In the genomic region with DNA sequence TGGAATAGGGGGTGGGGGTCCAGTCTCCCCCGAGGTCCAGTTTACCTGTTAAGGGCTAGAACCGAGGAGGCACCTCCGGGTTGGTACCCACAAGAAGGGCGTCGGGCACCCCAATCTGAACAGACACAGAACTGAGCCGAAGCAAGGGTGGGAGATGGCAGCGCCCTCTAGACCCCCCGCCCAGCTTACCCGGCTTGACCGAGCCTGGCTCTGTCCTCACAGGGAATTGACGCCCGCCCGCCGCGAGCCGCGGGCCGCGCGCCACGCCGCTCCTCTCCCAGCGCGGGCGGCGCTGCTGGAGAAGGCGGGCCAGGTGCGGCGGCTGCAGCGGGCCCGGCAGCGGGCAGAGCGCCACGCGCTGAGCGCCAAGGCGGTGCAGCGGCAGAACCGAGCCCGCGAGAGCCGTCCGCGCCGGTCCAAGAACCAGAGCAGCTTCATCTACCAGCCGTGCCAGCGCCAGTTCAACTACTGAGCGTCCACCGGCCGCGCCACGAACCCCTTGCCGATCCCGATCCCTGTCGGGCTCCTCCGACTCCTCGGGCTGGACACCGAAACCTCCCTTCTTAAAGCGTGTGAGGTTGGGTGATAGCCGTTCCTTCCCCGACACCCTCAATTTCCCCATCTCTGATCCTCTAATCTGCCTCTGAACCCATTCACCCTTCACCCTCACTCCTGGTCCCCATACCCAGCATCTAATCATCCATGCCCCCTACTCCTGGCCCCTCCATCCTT, we compare ENCODE assay signal across 8 cellular contexts. TPM values are rescaled to one million over a fixed set of nuclear protein-coding genes. Genes with fewer than 3 reads are reported as not detected.
DNase-seq lines count a peak whose midpoint lies in the region; ATAC-seq and TF ChIP-seq lines count a peak whose summit lies in the region.

No MANE protein-coding gene starts in this region.

- TF ChIP-seq POLR2A in vagina (IDR thresholded peaks at IDR 0.05) = no peak

- H2AFZ ChIP-seq in neuron (ENCODE audit: low read depth, low read length) = peak overlapping the region; percentile 84

- peak; percentile 36 for ATAC-seq in HG02763 (IDR thresholded peaks at IDR 0.05; ENCODE audit: unreplicated experiment)

- peak overlapping the region; percentile 89 for H3K27ac ChIP-seq in vagina

- H3K9me3 ChIP-seq in neuron (ENCODE audit: low read length) (no peaks in the 10 kb centered on the region), vagina (no peaks in the 10 kb centered on the region)

- H3K36me3 ChIP-seq in neuron (ENCODE audit: insufficient read depth, low read length) (peaks cover 28% of the 10 kb centered on the region), vagina (peaks cover 0 to 10% of the 10 kb centered on the region in 2 donors)

- H3K4me3 ChIP-seq in GM12864 (ENCODE audit: low read depth, low read length) (peak overlapping the region; percentile 76), foreskin fibroblast (ENCODE audit: low read depth in 1 of 2, low read length in 2 of 2) (peak overlapping the region; percentile 54 to 67), neuron (ENCODE audit: low read length) (peak overlapping the region; percentile 49), vagina (peak overlapping the region; percentile 63 to 73)

- intact Hi-C loops in vagina (cut with DNase I) = loop anchor here (10.0 kb wide), 1 partner anchor 175 kb away; no protein-coding TSS in a partner anchor

- H3K27me3 ChIP-seq in neuron (ENCODE audit: insufficient read depth, low read length) (no peaks in the 10 kb centered on the region), vagina (no peaks in the 10 kb centered on the region)

- peak; percentile 23 for TF ChIP-seq CTCF in GM12864 (IDR thresholded peaks at IDR 0.05; ENCODE audit: low read depth, low read length, missing control alignments)
- TF ChIP-seq CTCF in foreskin fibroblast (IDR thresholded peaks at IDR 0.05; ENCODE audit: low read depth, low read length) = peak; percentile 22
- no peak for TF ChIP-seq CTCF in vagina (IDR thresholded peaks at IDR 0.05)

- peaks cover 10% of the 10 kb centered on the region for H3K4me1 ChIP-seq in neuron (ENCODE audit: insufficient read depth, low read length)
- H3K4me1 ChIP-seq in vagina = peaks cover 20% of the 10 kb centered on the region

- DNase-seq in AG08395 (ENCODE audit: low spot score) (peak; percentile 71), GM12864 (ENCODE audit: low read depth) (no peak), NCI-H146 treated with DMSO at 0.1 percent for 48 hours (lab: John Stamatoyannopoulos, UW; ENCODE audit: unreplicated experiment) (peak; percentile 89), activated T-cell treated with anti-CD3 and anti-CD28 coated beads for 48 hours (ENCODE audit: low read depth) (peak; percentile 60), foreskin fibroblast (peak; percentile 69 to 80), vagina (ENCODE audit: extremely low spot score in 2 of 2) (peak in 1 of 2 donors; percentile 91)

RNA-seq across cellular contexts. Expression of a gene that starts 5.9 kb away (rescaled TPM):
- total RNA-seq in vagina = 14.5 TPM

RNA-seq across cellular contexts. Expression of a gene that starts 33.1 kb away (rescaled TPM):
- total RNA-seq in vagina = 12.3 TPM

Comparison
In these comparisons a context has a peak if more than half of its experiments do, and no peak if none do; other contexts are left out.
1. CTCF ChIP-seq: peak in GM12864 (single experiment) and foreskin fibroblast (single experiment); none in vagina (0 of 3).
2. Peak in every context shown above with its lines, with median percentiles within 50 percentile points of each other: H3K4me3 ChIP-seq.